In genomic region chr16:79601092-79601977, GRCh38 we compare ENCODE assay signal across 1 cellular context.
TF ChIP-seq lines count a peak whose summit lies in the region.

No MANE protein-coding gene starts in this region.

TF ChIP-seq in HepG2, 621 proteins besides CTCF, POLR2A, EP300 and RAD21 (continued from another document and continues in another):
- no peak for TF ChIP-seq BORCS8-MEF2B (CRISPR knock-in tag; IDR thresholded peaks at IDR 0.05)
- TF ChIP-seq ZNF326 (CRISPR knock-in tag; IDR thresholded peaks at IDR 0.05; ENCODE audit: borderline replicate concordance): no peak
- no peak; the same call in 1 of the 2 replicates for TF ChIP-seq EZH2 (conservative IDR thresholded peaks at IDR 0.05; ENCODE audit: low read depth, low read length)
- no peak for TF ChIP-seq SP2 (CRISPR knock-in tag; IDR thresholded peaks at IDR 0.05)
- TF ChIP-seq HOXA9 (CRISPR knock-in tag; IDR thresholded peaks at IDR 0.05; ENCODE audit: borderline replicate concordance): no peak
- no peak for TF ChIP-seq NKX3-1 (CRISPR knock-in tag; IDR thresholded peaks at IDR 0.05)
- TF ChIP-seq RARG (CRISPR knock-in tag; IDR thresholded peaks at IDR 0.05; ENCODE audit: low read depth): no peak
- no peak for TF ChIP-seq ZNF782 (CRISPR knock-in tag; IDR thresholded peaks at IDR 0.05; ENCODE audit: borderline replicate concordance)
- peak; percentile 88 for TF ChIP-seq POGK (CRISPR knock-in tag; conservative IDR thresholded peaks at IDR 0.05)
- no peak for TF ChIP-seq MED13 (CRISPR knock-in tag; IDR thresholded peaks at IDR 0.05)
- no peak for TF ChIP-seq ZNF138 (CRISPR knock-in tag; IDR thresholded peaks at IDR 0.05; ENCODE audit: low read depth)
- no peak for TF ChIP-seq SP5 (CRISPR knock-in tag; IDR thresholded peaks at IDR 0.05; ENCODE audit: borderline replicate concordance, low read depth)
- TF ChIP-seq FLYWCH1 (CRISPR knock-in tag; IDR thresholded peaks at IDR 0.05): no peak
- TF ChIP-seq ZEB1 (IDR thresholded peaks at IDR 0.05; ENCODE audit: insufficient replicate concordance, low read depth): peak; percentile 24
- TF ChIP-seq ZNF350 (CRISPR knock-in tag; IDR thresholded peaks at IDR 0.05; ENCODE audit: borderline replicate concordance, low read depth): no peak
- TF ChIP-seq NFKBIZ (CRISPR knock-in tag; IDR thresholded peaks at IDR 0.05): no peak
- peak; percentile 44; the same call in 1 of the 2 replicates for TF ChIP-seq MIXL1 (CRISPR knock-in tag; IDR thresholded peaks at IDR 0.05)
- no peak for TF ChIP-seq KDM5B (CRISPR knock-in tag; IDR thresholded peaks at IDR 0.05; ENCODE audit: borderline replicate concordance)
- TF ChIP-seq HNF1A (IDR thresholded peaks at IDR 0.05; ENCODE audit: low read depth): peak; percentile 72
- peak; percentile 82; the same call in 1 of the 2 replicates for TF ChIP-seq HNF1A (CRISPR knock-in tag; IDR thresholded peaks at IDR 0.05; ENCODE audit: borderline replicate concordance)
- no peak for TF ChIP-seq ZNF709 (CRISPR knock-in tag; IDR thresholded peaks at IDR 0.05)
- TF ChIP-seq CHD4 (IDR thresholded peaks at IDR 0.05; ENCODE audit: borderline replicate concordance, low read length): 0 out of 2 replicates have a peak, but pooled peaks have one; percentile 90
- no peak for TF ChIP-seq ZNF7 (CRISPR knock-in tag; IDR thresholded peaks at IDR 0.05)
- TF ChIP-seq ARID5B (CRISPR knock-in tag; IDR thresholded peaks at IDR 0.05): peak; percentile 62
- TF ChIP-seq ZSCAN25 (CRISPR knock-in tag; IDR thresholded peaks at IDR 0.05): no peak
- peak; percentile 36; the same call in 1 of the 2 replicates for TF ChIP-seq ZNF614 (CRISPR knock-in tag; IDR thresholded peaks at IDR 0.05; ENCODE audit: borderline replicate concordance)
- TF ChIP-seq E2F1 (CRISPR knock-in tag; IDR thresholded peaks at IDR 0.05): 0 out of 2 replicates have a peak, but pooled peaks have one; percentile 5
- TF ChIP-seq FOXO4 (CRISPR knock-in tag; conservative IDR thresholded peaks at IDR 0.05): no peak
- no peak for TF ChIP-seq FUBP1 (CRISPR knock-in tag; IDR thresholded peaks at IDR 0.05; ENCODE audit: borderline replicate concordance)
- no peak for TF ChIP-seq PBX3 (CRISPR knock-in tag; IDR thresholded peaks at IDR 0.05; ENCODE audit: borderline replicate concordance)
- TF ChIP-seq ZNF639 (CRISPR knock-in tag; conservative IDR thresholded peaks at IDR 0.05): 0 out of 2 replicates have a peak, but pooled peaks have one; percentile 21
- no peak for TF ChIP-seq REXO4 (CRISPR knock-in tag; IDR thresholded peaks at IDR 0.05; ENCODE audit: borderline replicate concordance)
- no peak for TF ChIP-seq POLR2AphosphoS5 (IDR thresholded peaks at IDR 0.05; ENCODE audit: low read depth, low read length)
- TF ChIP-seq CREB1 (IDR thresholded peaks at IDR 0.05): no peak
- peak; percentile 29; the same call in 1 of the 2 replicates for TF ChIP-seq CREB1 (CRISPR knock-in tag; IDR thresholded peaks at IDR 0.05)
- no peak; the same call in 1 of the 2 replicates for TF ChIP-seq SKIL (CRISPR knock-in tag; IDR thresholded peaks at IDR 0.05; ENCODE audit: borderline replicate concordance)
- TF ChIP-seq ZNF550 (CRISPR knock-in tag; IDR thresholded peaks at IDR 0.05; ENCODE audit: borderline replicate concordance): no peak
- TF ChIP-seq KMT2A (CRISPR knock-in tag; IDR thresholded peaks at IDR 0.05): no peak
- TF ChIP-seq NBN (conservative IDR thresholded peaks at IDR 0.05): no peak
- no peak; the same call in 1 of the 2 replicates for TF ChIP-seq MTF2 (CRISPR knock-in tag; IDR thresholded peaks at IDR 0.05; ENCODE audit: borderline replicate concordance)
- no peak; the same call in 1 of the 2 replicates for TF ChIP-seq NFKB2 (CRISPR knock-in tag; IDR thresholded peaks at IDR 0.05; ENCODE audit: borderline replicate concordance)
- TF ChIP-seq CBX1 (IDR thresholded peaks at IDR 0.05; ENCODE audit: low read depth): no peak
- no peak for TF ChIP-seq NFATC3 (CRISPR knock-in tag; IDR thresholded peaks at IDR 0.05)
- no peak for TF ChIP-seq SETDB1 (CRISPR knock-in tag; IDR thresholded peaks at IDR 0.05; ENCODE audit: borderline replicate concordance)
